21 cellular contexts compared by ENCODE assay signal in genomic region chr22:30232716-30233218, GRCh38. TPM values are rescaled to one million over a fixed set of nuclear protein-coding genes. Genes with fewer than 3 reads are reported as not detected.
A peak's percentile ranks its signal among the peaks of the same experiment; 100 is the strongest.
DNase-seq lines count a peak whose midpoint lies in the region; ATAC-seq, FAIRE-seq and TF ChIP-seq lines count a peak whose summit lies in the region.
"Had no signal": no experiment of that assay in that cellular context is flagged by ENCODE, and none has a peak within 500 bp of the region (broad histone marks: within the 10 kb centered on the region; RNA-seq: fewer than 3 reads in every experiment).

No MANE protein-coding gene starts in this region.

- H3K14ac ChIP-seq in H1 (ENCODE audit: insufficient read length) (no peak overlapping the region), neuronal stem cell (ENCODE audit: low read length) (no peak overlapping the region)

- H3K36me3 ChIP-seq in Panc1 (ENCODE audit: control insufficient read depth, insufficient read depth, low read length) (no peaks in the 10 kb centered on the region), H1 (ENCODE audit: control insufficient read depth in 2 of 4, insufficient read depth in 4 of 4, low read length in 3 of 4) (no peaks in the 10 kb centered on the region), neuronal stem cell (replicated peaks in 1 of 2; ENCODE audit: control insufficient read depth in 2 of 2, insufficient read depth in 2 of 2, low read length in 2 of 2) (no peaks in the 10 kb centered on the region)

- H2BK15ac ChIP-seq in H1 (ENCODE audit: low read length) (peak overlapping the region; percentile 81), neuronal stem cell (ENCODE audit: low read length) (peak overlapping the region; percentile 59)

- H2AK5ac ChIP-seq in H1 (ENCODE audit: low read depth, low read length) = no peak overlapping the region
- peak overlapping the region; percentile 74 for H2AK5ac ChIP-seq in neuronal stem cell (ENCODE audit: low read depth, low read length)

- H4K20me1 ChIP-seq in H1 (replicated peaks in 1 of 2; ENCODE audit: control insufficient read depth in 1 of 2, insufficient read depth in 2 of 2, low read length in 2 of 2) = no peaks in the 10 kb centered on the region

- TF ChIP-seq POLR2A in H1 (IDR thresholded peaks at IDR 0.05; ENCODE audit: control extremely low read depth in 1 of 2, low read depth in 2 of 2, low read length in 2 of 2) = no peak

- H3K4me1 ChIP-seq in Panc1 (ENCODE audit: control insufficient read depth, insufficient read depth, low read length) = peaks cover 55% of the 10 kb centered on the region
- H3K4me1 ChIP-seq in H1 (replicated peaks in 1 of 4; ENCODE audit: control insufficient read depth in 3 of 4, insufficient read depth in 4 of 4, low read length in 3 of 4) = peaks cover 11 to 27% (median 18%) of the 10 kb centered on the region in 4 experiments
- H3K4me1 ChIP-seq in neuronal stem cell (ENCODE audit: control insufficient read depth in 2 of 2, insufficient read depth in 1 of 2, low read depth in 1 of 2, low read length in 2 of 2) = peaks cover 26 to 31% of the 10 kb centered on the region in 2 donors

- FAIRE-seq in H1 (lab: Jason Lieb, UNC) = no peak
- FAIRE-seq: G401.6, K562 had no signal

- H4K91ac ChIP-seq in H1 (replicated peaks; ENCODE audit: insufficient read length, low read length) = no peak overlapping the region
- H4K91ac ChIP-seq in neuronal stem cell (ENCODE audit: low read depth, low read length, poor library complexity) = no peak overlapping the region

- intact Hi-C loops in Panc1 (cut with micrococcal nuclease; ENCODE audit: unreplicated experiment) = no loop called here

- WGBS in H1 (ENCODE audit: extremely low coverage in 1 of 2, insufficient coverage in 1 of 2, insufficient read length in 1 of 2, insufficient replicate concordance in 2 of 2, low coverage in 1 of 2, low lambda C conversion rate in 2 of 2, missing lambda C conversion rate in 1 of 2), 2 experiments = 83% methylated on average over 16 of the region's 17 CpGs; no CpG with 5 or more reads in 1 of the 2 experiments
- WGBS in neuronal stem cell (ENCODE audit: extremely low coverage in 2 of 2, insufficient read length in 2 of 2, insufficient replicate concordance in 1 of 2), 2 donors = no CpG with 5 or more reads among the region's 17 CpGs

- H3K9me3 ChIP-seq in Panc1 (ENCODE audit: control insufficient read depth, insufficient read depth, low read depth, low read length) (no peaks in the 10 kb centered on the region), H1 (ENCODE audit: insufficient read depth in 2 of 2, low read depth in 1 of 2, low read length in 1 of 2) (no peaks in the 10 kb centered on the region), neuronal stem cell (replicated peaks in 1 of 2; ENCODE audit: control insufficient read depth in 2 of 2, insufficient read depth in 1 of 2, low read depth in 1 of 2, low read length in 2 of 2) (peaks cover 0 to 5% of the 10 kb centered on the region in 2 donors)

- TF ChIP-seq CTCF in Panc1 (IDR thresholded peaks at IDR 0.05) = no peak
- TF ChIP-seq CTCF in H1 (IDR thresholded peaks at IDR 0.05; ENCODE audit: control extremely low read depth in 1 of 3, insufficient read depth in 1 of 3, low read depth in 1 of 3, low read length in 3 of 3) = no peak

- H3K9ac ChIP-seq in H1 (replicated peaks in 1 of 4; ENCODE audit: extremely low read depth in 1 of 4, low read depth in 3 of 4, low read length in 3 of 4) = no peak overlapping the region
- H3K9ac ChIP-seq in neuronal stem cell (ENCODE audit: low read depth, low read length, poor library complexity) = no peak overlapping the region
- H3K9ac ChIP-seq: GM23248 had no signal

- H3K23ac ChIP-seq in H1 (ENCODE audit: insufficient read length) (no peak overlapping the region), neuronal stem cell (ENCODE audit: low read depth, low read length, poor library complexity) (no peak overlapping the region)

- H3K4me3 ChIP-seq in Panc1 (ENCODE audit: low read depth in 2 of 2, low read length in 2 of 2) (no peak overlapping the region), H1 (ENCODE audit: extremely low read depth in 1 of 4, insufficient read depth in 2 of 4, low read depth in 3 of 4, low read length in 4 of 4) (no peak overlapping the region), neuronal stem cell (ENCODE audit: low read length in 2 of 2) (no peak overlapping the region)
- H3K4me3 ChIP-seq: GM23248, K562 had no signal

- ATAC-seq in Panc1 (no peak), GM19035 (IDR thresholded peaks at IDR 0.05; ENCODE audit: unreplicated experiment) (no peak)
- ATAC-seq: K562, SK-N-SH treated with all-trans-retinoic acid at 6 μM for 48 hours had no signal

- H2BK120ac ChIP-seq in H1 (replicated peaks; ENCODE audit: low read depth, low read length) (no peak overlapping the region), neuronal stem cell (ENCODE audit: low read depth, low read length) (peak overlapping the region; percentile 35)

- no TSS peak for BruUV-seq in Panc1 (replicated peaks; lab: Mats Ljungman, UMichigan)

- H3K18ac ChIP-seq in H1 (ENCODE audit: extremely low read depth, low read length) (peak overlapping the region; percentile 38), neuronal stem cell (ENCODE audit: low read length) (peak overlapping the region; percentile 77)

- peak overlapping the region; percentile 90; the same call in 1 of the 2 replicates for H2BK20ac ChIP-seq in H1 (ENCODE audit: low read length)

- DNase-seq in Daoy (ENCODE audit: low read depth) (peak; percentile 59), Panc1 (ENCODE audit: low read depth, low spot score) (no peak), H1 (ENCODE audit: low read depth in 1 of 2, low spot score in 2 of 2) (no peak), neuronal stem cell (ENCODE audit: low spot score) (no peak), AG20443 (ENCODE audit: low spot score) (no peak), NCI-H82 (lab: John Stamatoyannopoulos, UW) (no peak), DMS53 treated with DMSO at 0.1 percent for 48 hours (lab: John Stamatoyannopoulos, UW; ENCODE audit: unreplicated experiment) (no peak)
- DNase-seq: DND-41, GM23248, NCI-H1694 treated with DMSO at 0.1 percent for 48 hours, NCI-H2227 treated with DMSO at 0.1 percent for 48 hours, NCI-H510A treated with DMSO at 0.1 percent for 48 hours, NCI-H774, RPMI8226, SIG-M5 had no signal

- peak overlapping the region; percentile 39; the same call in 1 of the 2 replicates for H2BK12ac ChIP-seq in H1 (ENCODE audit: low read depth, low read length)
- H2BK12ac ChIP-seq in neuronal stem cell (ENCODE audit: low read length) = no peak overlapping the region

- H3K79me1 ChIP-seq in H1 (ENCODE audit: low read depth, low read length) (no peaks in the 10 kb centered on the region), neuronal stem cell (ENCODE audit: low read depth, low read length) (no peaks in the 10 kb centered on the region)

- H3K27me3 ChIP-seq in Panc1 (ENCODE audit: control insufficient read depth, insufficient read depth, low read length) = no peaks in the 10 kb centered on the region
- H3K27me3 ChIP-seq in H1 (replicated peaks in 1 of 4; ENCODE audit: control insufficient read depth in 3 of 4, extremely low read depth in 1 of 4, insufficient read depth in 3 of 4, low read length in 3 of 4) = no peaks in the 10 kb centered on the region
- no peaks in the 10 kb centered on the region for H3K27me3 ChIP-seq in neuronal stem cell (ENCODE audit: control insufficient read depth in 3 of 3, insufficient read depth in 3 of 3, low read depth in 1 of 3, low read length in 3 of 3)

- H3K79me2 ChIP-seq in H1 (ENCODE audit: control insufficient read depth in 1 of 2, insufficient read depth in 2 of 2, low read length in 2 of 2) = no peaks in the 10 kb centered on the region

- H2BK5ac ChIP-seq in H1 (ENCODE audit: low read depth, low read length) = peak overlapping the region; percentile 24; the same call in 1 of the 2 replicates
- H2BK5ac ChIP-seq in neuronal stem cell (ENCODE audit: low read length) = peak overlapping the region; percentile 45

- no peak overlapping the region for H4K5ac ChIP-seq in H1 (ENCODE audit: insufficient read length, low read depth, low read length)

- H2AFZ ChIP-seq in H1 (ENCODE audit: low read length) = no peak overlapping the region
- H2AFZ ChIP-seq in neuronal stem cell (ENCODE audit: low read length) = peak overlapping the region; percentile 30
- H2AFZ ChIP-seq: GM23248 had no signal

- H3K4ac ChIP-seq in H1 (replicated peaks; ENCODE audit: insufficient read length, low read depth, low read length) (no peak overlapping the region), neuronal stem cell (ENCODE audit: low read length) (no peak overlapping the region)

- CTCF ChIA-PET in Panc1 (lab: Charles Lee) = interaction anchor here (0.6 kb wide), 2 partner anchors 23 to 893 kb away, joined by 3 to 6 read pairs; no protein-coding TSS in a partner anchor
- CTCF ChIA-PET in H1 (lab: Charles Lee; ENCODE audit: partially characterized antibody) = interaction anchor here (0.5 to 3.9 kb wide), 6 partner anchors 8 to 543 kb away, joined by 3 to 15 read pairs (median 4); no protein-coding TSS in a partner anchor

- H3K23me2 ChIP-seq in H1 (ENCODE audit: low read depth, low read length) = no peaks in the 10 kb centered on the region

- no peak for TF ChIP-seq EP300 in H1 (IDR thresholded peaks at IDR 0.05; ENCODE audit: borderline replicate concordance in 1 of 2, low read depth in 2 of 2, low read length in 2 of 2)

- H3K4me2 ChIP-seq in H1 (ENCODE audit: insufficient read depth in 1 of 2, low read depth in 2 of 2, low read length in 2 of 2) = no peak overlapping the region
- no peak overlapping the region for H3K4me2 ChIP-seq in neuronal stem cell (ENCODE audit: insufficient read depth, low read length, poor library complexity, severe bottlenecking)

- H3K27ac ChIP-seq in Panc1 (ENCODE audit: low read length) = peak overlapping the region; percentile 84
- H3K27ac ChIP-seq in H1 (ENCODE audit: low read depth, low read length) = no peak overlapping the region
- no peak overlapping the region for H3K27ac ChIP-seq in neuronal stem cell (replicated peaks; ENCODE audit: low read length)
- H3K27ac ChIP-seq: C4-2B, GM23248 had no signal

- in situ Hi-C loops in Panc1 (cut with HindIII; ENCODE audit: low pct_unique_long_range_greater_than_20kb, low sequenced_read_pairs) = no loop called here

- no peak for TF ChIP-seq RAD21 in H1 (IDR thresholded peaks at IDR 0.05 in 1 of 2, conservative IDR thresholded peaks at IDR 0.05 in 1 of 2; ENCODE audit: low read depth in 2 of 2, low read length in 2 of 2)

- POLR2A ChIA-PET in Panc1 (lab: Charles Lee) = no interaction called here
- POLR2A ChIA-PET in H1 (lab: Charles Lee; ENCODE audit: partially characterized antibody) = interaction anchor here (1.0 to 1.4 kb wide), 3 partner anchors 11 to 34 kb away, joined by 3 read pairs; no protein-coding TSS in a partner anchor

- H3K56ac ChIP-seq in H1 (replicated peaks; ENCODE audit: insufficient read length, low read depth, low read length) = no peak overlapping the region

- H4K8ac ChIP-seq in H1 (ENCODE audit: extremely low read depth, insufficient read depth, low read length) = peak overlapping the region; percentile 63; the same call in 1 of the 2 replicates
- no peak overlapping the region for H4K8ac ChIP-seq in neuronal stem cell (ENCODE audit: low read depth, low read length)

RNA-seq across cellular contexts. Expression of gene LIF, which starts 13.8 kb away (rescaled TPM):
- total RNA-seq in Daoy (2014; rRNA removed; shearing (Covaris generic)) = 33.3 and 35.2 TPM in 2 replicates
- total RNA-seq in Panc1 (2021; ENCODE audit: unreplicated experiment) = 34.4 TPM
- polyA plus RNA-seq in Panc1 (2012; ENCODE audit: insufficient read length) = 40.7 TPM
- 3.3 and 3.5 TPM in 2 replicates for total RNA-seq in H1 (2021; fragmentation: NEBNext Ultra II Directional; extraction: Animal tissue kit (Norgen Biotek cat#: 25700))
- polyA plus RNA-seq in H1 (2011; rRNA removed) = 3.3 and 4.1 TPM in 2 replicates
- polyA plus RNA-seq in H1 (2011; cell fraction: cytosol; rRNA removed) = 4.0 TPM
- polyA plus RNA-seq in H1 (2011; cell fraction: nucleus; rRNA removed) = 16.5 TPM
- polyA plus RNA-seq in H1 (2012, experiment 1 of 2) = 3.5 to 4.5 TPM (median 3.9 TPM) in 4 replicates
- polyA plus RNA-seq in H1 (2012, experiment 2 of 2) = 2.9 TPM
- 2.2 TPM for polyA plus RNA-seq in H1 (2013, experiment 1 of 2)
- 1.8 TPM for polyA plus RNA-seq in H1 (2013, experiment 2 of 2)
- polyA minus RNA-seq in H1 (2011; rRNA and poly(A)+ RNA removed) = 9.4 and 9.6 TPM in 2 replicates
- 6.2 TPM for polyA minus RNA-seq in H1 (2011; cell fraction: cytosol; rRNA and poly(A)+ RNA removed)
- polyA minus RNA-seq in H1 (2011; cell fraction: nucleus; rRNA and poly(A)+ RNA removed) = 4.6 TPM
- polyA plus RNA-seq in neuronal stem cell (2013, experiment 1 of 2) = 1.4 TPM
- 1.4 TPM for polyA plus RNA-seq in neuronal stem cell (2013, experiment 2 of 2)

RNA-seq across cellular contexts. Expression of gene OSM, which starts 33.9 kb away (rescaled TPM):
- 0.06 TPM in 1 of 2 replicates, not detected in the other for total RNA-seq in Daoy (2014; rRNA removed; shearing (Covaris generic))
- total RNA-seq in Panc1 (2021; ENCODE audit: unreplicated experiment) = not detected
- polyA plus RNA-seq in Panc1 (2012; ENCODE audit: insufficient read length) = not detected
- total RNA-seq in H1 (2021; fragmentation: NEBNext Ultra II Directional; extraction: Animal tissue kit (Norgen Biotek cat#: 25700)) = not detected in 2 replicates
- not detected in 2 replicates for polyA plus RNA-seq in H1 (2011; rRNA removed)
- not detected for polyA plus RNA-seq in H1 (2011; cell fraction: cytosol; rRNA removed)
- not detected for polyA plus RNA-seq in H1 (2011; cell fraction: nucleus; rRNA removed)
- polyA plus RNA-seq in H1 (2012, experiment 1 of 2) = not detected in 4 replicates
- not detected for polyA plus RNA-seq in H1 (2012, experiment 2 of 2)
- polyA plus RNA-seq in H1 (2013, experiment 1 of 2) = not detected
- polyA plus RNA-seq in H1 (2013, experiment 2 of 2) = not detected
- polyA minus RNA-seq in H1 (2011; rRNA and poly(A)+ RNA removed) = not detected in 2 replicates
- not detected for polyA minus RNA-seq in H1 (2011; cell fraction: cytosol; rRNA and poly(A)+ RNA removed)
- not detected for polyA minus RNA-seq in H1 (2011; cell fraction: nucleus; rRNA and poly(A)+ RNA removed)
- 0.01 TPM for polyA plus RNA-seq in neuronal stem cell (2013, experiment 1 of 2)
- 0.04 TPM for polyA plus RNA-seq in neuronal stem cell (2013, experiment 2 of 2)
- total RNA-seq: A673, GM23248, K562 had no signal
- polyA plus RNA-seq: GM23248 had no signal

RNA-seq across cellular contexts. Expression of gene CASTOR1, which starts 56.5 kb away (rescaled TPM):
- total RNA-seq in Daoy (2014; rRNA removed; shearing (Covaris generic)) = 5.9 and 10.3 TPM in 2 replicates
- total RNA-seq in Panc1 (2021; ENCODE audit: unreplicated experiment) = 6.7 TPM
- 16.2 TPM for polyA plus RNA-seq in Panc1 (2012; ENCODE audit: insufficient read length)
- total RNA-seq in H1 (2021; fragmentation: NEBNext Ultra II Directional; extraction: Animal tissue kit (Norgen Biotek cat#: 25700)) = 8.4 and 10.3 TPM in 2 replicates
- polyA plus RNA-seq in H1 (2011; rRNA removed) = 36.0 and 44.6 TPM in 2 replicates
- polyA plus RNA-seq in H1 (2011; cell fraction: cytosol; rRNA removed) = 22.6 TPM
- 27.5 TPM for polyA plus RNA-seq in H1 (2011; cell fraction: nucleus; rRNA removed)
- polyA plus RNA-seq in H1 (2012, experiment 1 of 2) = 3.7 to 12.4 TPM (median 11.3 TPM) in 4 replicates
- polyA plus RNA-seq in H1 (2012, experiment 2 of 2) = 10.9 TPM
- polyA plus RNA-seq in H1 (2013, experiment 1 of 2) = 9.5 TPM
- 10.2 TPM for polyA plus RNA-seq in H1 (2013, experiment 2 of 2)
- 8.2 and 8.5 TPM in 2 replicates for polyA minus RNA-seq in H1 (2011; rRNA and poly(A)+ RNA removed)
- polyA minus RNA-seq in H1 (2011; cell fraction: cytosol; rRNA and poly(A)+ RNA removed) = 3.8 TPM
- 8.7 TPM for polyA minus RNA-seq in H1 (2011; cell fraction: nucleus; rRNA and poly(A)+ RNA removed)
- polyA plus RNA-seq in neuronal stem cell (2013, experiment 1 of 2) = 13.2 TPM
- polyA plus RNA-seq in neuronal stem cell (2013, experiment 2 of 2) = 14.0 TPM
